In the genomic region with DNA sequence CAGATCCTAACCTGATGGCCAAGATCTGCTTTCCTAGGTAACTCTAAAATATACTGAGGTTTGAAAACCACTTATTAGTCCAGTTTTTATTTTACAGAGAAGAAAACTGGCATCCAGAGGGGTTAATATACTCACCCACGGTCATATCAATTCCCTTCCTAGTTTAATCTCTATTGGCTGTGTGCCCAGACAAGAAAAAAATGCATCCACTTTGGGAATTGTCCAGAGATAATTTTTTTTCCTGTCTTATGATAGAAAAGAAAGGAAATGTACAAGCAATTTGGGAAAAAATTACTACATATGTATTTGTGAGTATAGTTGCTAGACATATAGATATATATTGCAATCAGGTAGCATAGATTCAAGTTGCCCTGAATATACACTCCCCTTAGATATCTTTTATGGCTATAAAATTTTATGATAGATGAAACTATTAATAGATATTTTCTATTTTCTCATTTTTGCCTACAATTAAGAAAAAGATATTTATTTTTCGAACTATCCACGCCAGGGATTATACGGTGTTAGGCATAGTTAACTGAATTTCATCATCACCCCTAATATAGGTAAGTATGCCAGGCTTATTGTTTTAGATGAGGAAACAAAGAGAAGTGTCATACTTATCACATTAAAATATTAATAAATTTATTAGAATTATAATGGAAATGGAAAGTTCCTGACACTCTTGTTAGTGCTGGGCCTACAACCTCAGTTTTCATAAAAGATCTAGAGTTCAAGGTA, we compare ENCODE assay signal across 8 cellular contexts.
DNase-seq lines count a peak whose midpoint lies in the region; ATAC-seq and TF ChIP-seq lines count a peak whose summit lies in the region.

No MANE protein-coding gene starts in this region.

- TF ChIP-seq CTCF in Panc1 (IDR thresholded peaks at IDR 0.05) (no peak), fibroblast of villous mesenchyme (IDR thresholded peaks at IDR 0.05; ENCODE audit: insufficient read depth, low read depth, low read length) (no peak)

- peak; percentile 10; the same call in 1 of the 2 replicates for ATAC-seq in Panc1
- no peak for ATAC-seq in stimulated activated naive B cell treated with anti-CD40 and anti-IgM and Interleukin-4, amounts not matched to agents 10 μg/mL and 1 μg/mL and 100 μg/mL, for 72 hours (replicated peaks)
- ATAC-seq in GM19455 (IDR thresholded peaks at IDR 0.05; ENCODE audit: unreplicated experiment): no peak
- ATAC-seq in HG02571 (IDR thresholded peaks at IDR 0.05; ENCODE audit: unreplicated experiment): no peak

- in situ Hi-C loops in Panc1 (cut with HindIII; ENCODE audit: low pct_unique_long_range_greater_than_20kb, low sequenced_read_pairs): loop anchor here (5.0 kb wide), 1 partner anchor 41 kb away; no protein-coding TSS in a partner anchor

- CTCF ChIA-PET in Panc1 (lab: Charles Lee): no interaction called here

- peak; percentile 7 for DNase-seq in NCI-H510A treated with DMSO at 0.1 percent for 48 hours (lab: John Stamatoyannopoulos, UW)
- DNase-seq in NCI-H510A (lab: John Stamatoyannopoulos, UW): no peak
- DNase-seq in Panc1 (ENCODE audit: low read depth, low spot score): no peak
- peak; percentile 90 for DNase-seq in fibroblast of villous mesenchyme (ENCODE audit: low read depth)
- DNase-seq in stimulated activated naive B cell treated with anti-CD40 and anti-IgM and Interleukin-4, amounts not matched to agents 10 μg/mL and 1 μg/mL and 100 μg/mL, for 72 hours: no peak
- DNase-seq in NOMO-1 treated with dmso at 0.1 percent for 144 hours (lab: John Stamatoyannopoulos, UW; ENCODE audit: unreplicated experiment): no peak

- H3K4me3 ChIP-seq in Panc1 (ENCODE audit: low read depth in 2 of 2, low read length in 2 of 2) (no peak overlapping the region), fibroblast of villous mesenchyme (ENCODE audit: low read depth, low read length) (no peak overlapping the region)

- no peaks in the 10 kb centered on the region for H3K9me3 Mint-ChIP-seq in stimulated activated naive B cell treated with anti-CD40 and anti-IgM and Interleukin-4, amounts not matched to agents 10 μg/mL and 1 μg/mL and 100 μg/mL, for 72 hours

- no peaks in the 10 kb centered on the region for H3K27me3 ChIP-seq in Panc1 (ENCODE audit: control insufficient read depth, insufficient read depth, low read length)

- no peaks in the 10 kb centered on the region for H3K36me3 ChIP-seq in Panc1 (ENCODE audit: control insufficient read depth, insufficient read depth, low read length)

- TSS peak; percentile 66 for BruUV-seq in Panc1 (replicated peaks; lab: Mats Ljungman, UMichigan)

- no peaks in the 10 kb centered on the region for H3K27me3 Mint-ChIP-seq in stimulated activated naive B cell treated with anti-CD40 and anti-IgM and Interleukin-4, amounts not matched to agents 10 μg/mL and 1 μg/mL and 100 μg/mL, for 72 hours

- no peaks in the 10 kb centered on the region; the same call in 1 of the 2 replicates for H3K9me3 ChIP-seq in Panc1 (ENCODE audit: control insufficient read depth, insufficient read depth, low read depth, low read length)

- POLR2A ChIA-PET in Panc1 (lab: Charles Lee): no interaction called here

- peak overlapping the region in 1 of 2 donors; percentile 80 for H3K4me3 Mint-ChIP-seq in stimulated activated naive B cell treated with anti-CD40 and anti-IgM and Interleukin-4, amounts not matched to agents 10 μg/mL and 1 μg/mL and 100 μg/mL, for 72 hours

- H3K4me1 Mint-ChIP-seq in stimulated activated naive B cell treated with anti-CD40 and anti-IgM and Interleukin-4, amounts not matched to agents 10 μg/mL and 1 μg/mL and 100 μg/mL, for 72 hours: peaks cover 24 to 36% of the 10 kb centered on the region in 2 donors

- peak overlapping the region; percentile 94 for H3K27ac ChIP-seq in Panc1 (ENCODE audit: low read length)

- intact Hi-C loops in Panc1 (cut with micrococcal nuclease; ENCODE audit: unreplicated experiment): loop anchor here (5.0 to 10.0 kb wide), 2 partner anchors 101 to 192 kb away; partner anchors contain the start of gene SLC38A2

- H3K4me1 ChIP-seq in Panc1 (ENCODE audit: control insufficient read depth, insufficient read depth, low read length): peaks cover 50% of the 10 kb centered on the region

- H3K27ac Mint-ChIP-seq in stimulated activated naive B cell treated with anti-CD40 and anti-IgM and Interleukin-4, amounts not matched to agents 10 μg/mL and 1 μg/mL and 100 μg/mL, for 72 hours: peak overlapping the region; percentile 85

- H3K36me3 Mint-ChIP-seq in stimulated activated naive B cell treated with anti-CD40 and anti-IgM and Interleukin-4, amounts not matched to agents 10 μg/mL and 1 μg/mL and 100 μg/mL, for 72 hours: peaks cover 0 to 8% of the 10 kb centered on the region in 2 donors

Comparison
In these comparisons a context has a peak if more than half of its experiments do, and no peak if none do; other contexts are left out.
1. DNase-seq: peak in NCI-H510A treated with DMSO at 0.1 percent for 48 hours (single experiment) and fibroblast of villous mesenchyme (single experiment); none in NCI-H510A (single experiment), Panc1 (single experiment), stimulated activated naive B cell treated with anti-CD40 and anti-IgM and Interleukin-4, amounts not matched to agents 10 μg/mL and 1 μg/mL and 100 μg/mL, for 72 hours (single experiment) and NOMO-1 treated with dmso at 0.1 percent for 144 hours (single experiment).